In the genomic region with DNA sequence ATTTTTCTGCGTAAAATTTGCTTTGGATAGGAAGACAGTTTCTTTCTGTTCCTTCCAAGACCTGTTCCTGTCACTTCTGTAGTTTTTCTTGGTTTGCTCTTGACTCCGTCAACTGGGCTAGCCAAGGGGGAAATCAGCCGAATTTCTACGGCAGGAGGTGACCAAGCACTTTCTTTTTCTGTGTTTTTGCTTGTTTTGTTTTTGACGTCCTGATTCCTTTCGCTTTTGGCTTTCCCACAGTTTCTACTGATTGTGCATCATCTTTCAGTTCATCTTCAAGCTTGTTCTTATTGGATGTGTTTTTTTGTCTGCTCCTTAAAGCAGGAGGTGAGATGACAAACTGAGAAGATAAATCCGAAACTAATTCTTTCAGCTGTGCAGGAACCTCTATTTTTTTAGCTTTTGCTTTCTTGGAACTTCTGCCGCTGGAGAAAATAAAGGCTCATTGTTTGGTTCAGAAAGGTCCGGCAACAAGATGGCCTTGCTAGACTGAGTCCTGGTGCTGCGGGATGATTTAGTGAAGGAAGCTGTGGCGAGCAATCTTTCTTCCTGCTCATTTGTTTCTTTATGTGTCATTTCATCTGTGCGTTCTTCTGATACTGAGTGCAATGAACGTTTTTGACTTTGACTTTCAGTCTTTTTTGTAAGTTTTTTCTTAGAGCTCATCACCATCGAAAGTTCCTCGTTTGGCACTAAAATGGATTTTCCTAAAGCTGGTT, we compare ENCODE assay signal across 8 cellular contexts.
DNase-seq lines count a peak whose midpoint lies in the region; ATAC-seq, FAIRE-seq and TF ChIP-seq lines count a peak whose summit lies in the region.
"Not testable (repeated sequence)": the region's sequence is repeated elsewhere in the genome, so short reads cannot be mapped to it uniquely, and the experiment has no call there.

No MANE protein-coding gene starts in this region.

- peak overlapping the region; percentile 77 to 86 for H3K4me3 Mint-ChIP-seq in activated T-cell treated with anti-CD3 and anti-CD28 coated beads, Interleukin-2, amount 50 U/mL, for 72 hours

- peaks cover 29% of the 10 kb centered on the region for H3K27me3 Mint-ChIP-seq in activated T-cell treated with anti-CD3 and anti-CD28 coated beads, Interleukin-2, amount 50 U/mL, for 72 hours (ENCODE audit: low read depth)

- ATAC-seq in GM19468 (IDR thresholded peaks at IDR 0.05; ENCODE audit: extremely low read depth, unreplicated experiment): peak; percentile 30
- ATAC-seq in HG02759 (IDR thresholded peaks at IDR 0.05; ENCODE audit: unreplicated experiment): peak; percentile 48
- peak; percentile 40 for ATAC-seq in HG03469 (IDR thresholded peaks at IDR 0.05; ENCODE audit: unreplicated experiment)
- peak; percentile 53 to 75 for ATAC-seq in activated T-cell treated with anti-CD3 and anti-CD28 coated beads, Interleukin-2, amount 50 U/mL, for 72 hours (replicated peaks in 1 of 2)

- H3K27ac Mint-ChIP-seq in activated T-cell treated with anti-CD3 and anti-CD28 coated beads, Interleukin-2, amount 50 U/mL, for 72 hours: peak overlapping the region; percentile 9

- H3K4me1 Mint-ChIP-seq in activated T-cell treated with anti-CD3 and anti-CD28 coated beads, Interleukin-2, amount 50 U/mL, for 72 hours (ENCODE audit: low read depth): peaks cover 13% of the 10 kb centered on the region

- FAIRE-seq in GM18507 (lab: Jason Lieb, UNC): peak; percentile 71

- peak overlapping the region; percentile 28 for H3K4me3 ChIP-seq in AG09309 (ENCODE audit: control insufficient read depth, low read depth, low read length)

- not testable (repeated sequence) for H3K36me3 Mint-ChIP-seq in activated T-cell treated with anti-CD3 and anti-CD28 coated beads, Interleukin-2, amount 50 U/mL, for 72 hours (ENCODE audit: insufficient read depth in 2 of 2)

- TF ChIP-seq CTCF in AG09309 (IDR thresholded peaks at IDR 0.05; ENCODE audit: control insufficient read depth, insufficient read depth, low read depth, low read length, missing control alignments): not testable (repeated sequence)

- not testable (repeated sequence) for H3K9me3 Mint-ChIP-seq in activated T-cell treated with anti-CD3 and anti-CD28 coated beads, Interleukin-2, amount 50 U/mL, for 72 hours

- DNase-seq in AG09309 (ENCODE audit: low read depth); GM18507 (ENCODE audit: extremely low spot score, insufficient read length, low read depth): not testable (repeated sequence)
- DNase-seq in RPMI7951 (ENCODE audit: low read depth): peak; percentile 59
- DNase-seq in activated T-cell treated with anti-CD3 and anti-CD28 coated beads, Interleukin-2, amount 50 U/mL, for 72 hours: peak in 1 of 2 donors; percentile 13
- peak; percentile 7 for DNase-seq in medulla oblongata (ENCODE audit: extremely low spot score)
